ENCODE assay signal across 1 cellular context in the genomic region with DNA sequence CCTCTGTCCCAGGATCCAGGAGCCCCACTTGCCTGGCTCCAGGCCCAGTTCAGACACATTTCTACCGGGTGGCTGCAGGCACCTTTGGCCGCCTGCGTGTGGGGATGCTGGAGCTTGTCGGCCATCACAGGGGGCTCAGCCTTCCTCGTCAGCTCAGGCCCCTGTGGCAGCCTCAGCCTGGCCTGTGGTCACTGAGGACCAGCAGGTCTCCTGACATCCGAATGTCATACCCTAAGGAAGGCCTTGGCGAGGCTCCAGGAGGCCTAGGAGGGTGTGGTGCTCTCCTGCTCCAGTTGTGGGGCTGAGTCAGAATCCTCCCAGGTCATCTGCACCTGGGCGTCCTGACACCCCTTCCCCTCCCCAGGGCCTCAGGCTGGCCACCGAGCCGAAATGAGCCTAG.
TF ChIP-seq lines count a peak whose summit lies in the region.

No MANE protein-coding gene starts in this region.

TF ChIP-seq in HepG2, 621 proteins besides CTCF, POLR2A, EP300 and RAD21:
- TF ChIP-seq, protein P1, sequence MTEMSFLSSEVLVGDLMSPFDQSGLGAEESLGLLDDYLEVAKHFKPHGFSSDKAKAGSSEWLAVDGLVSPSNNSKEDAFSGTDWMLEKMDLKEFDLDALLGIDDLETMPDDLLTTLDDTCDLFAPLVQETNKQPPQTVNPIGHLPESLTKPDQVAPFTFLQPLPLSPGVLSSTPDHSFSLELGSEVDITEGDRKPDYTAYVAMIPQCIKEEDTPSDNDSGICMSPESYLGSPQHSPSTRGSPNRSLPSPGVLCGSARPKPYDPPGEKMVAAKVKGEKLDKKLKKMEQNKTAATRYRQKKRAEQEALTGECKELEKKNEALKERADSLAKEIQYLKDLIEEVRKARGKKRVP (CRISPR knock-in tag; IDR thresholded peaks at IDR 0.05) = no peak
- TF ChIP-seq ZSCAN22 (CRISPR knock-in tag; IDR thresholded peaks at IDR 0.05) (no peak), REPIN1 (CRISPR knock-in tag; IDR thresholded peaks at IDR 0.05; ENCODE audit: borderline replicate concordance, low read depth) (no peak), SRSF1 (optimal IDR thresholded peaks at IDR 0.05; ENCODE audit: low read depth, low read length) (peak; percentile 41), KAT8 (CRISPR knock-in tag; IDR thresholded peaks at IDR 0.05) (no peak), TBX2 (CRISPR knock-in tag; IDR thresholded peaks at IDR 0.05; ENCODE audit: borderline replicate concordance) (no peak), LCORL (IDR thresholded peaks at IDR 0.05) (no peak), LCORL (CRISPR knock-in tag; IDR thresholded peaks at IDR 0.05) (no peak), TAF1 (CRISPR knock-in tag; IDR thresholded peaks at IDR 0.05) (no peak), KDM5B (CRISPR knock-in tag; IDR thresholded peaks at IDR 0.05; ENCODE audit: borderline replicate concordance) (no peak), ZNF292 (CRISPR knock-in tag; IDR thresholded peaks at IDR 0.05; ENCODE audit: borderline replicate concordance, low read depth) (no peak), PLRG1 (conservative IDR thresholded peaks at IDR 0.05) (no peak), ZNF615 (CRISPR knock-in tag; IDR thresholded peaks at IDR 0.05; ENCODE audit: borderline replicate concordance) (no peak)
- TF ChIP-seq, protein P2, sequence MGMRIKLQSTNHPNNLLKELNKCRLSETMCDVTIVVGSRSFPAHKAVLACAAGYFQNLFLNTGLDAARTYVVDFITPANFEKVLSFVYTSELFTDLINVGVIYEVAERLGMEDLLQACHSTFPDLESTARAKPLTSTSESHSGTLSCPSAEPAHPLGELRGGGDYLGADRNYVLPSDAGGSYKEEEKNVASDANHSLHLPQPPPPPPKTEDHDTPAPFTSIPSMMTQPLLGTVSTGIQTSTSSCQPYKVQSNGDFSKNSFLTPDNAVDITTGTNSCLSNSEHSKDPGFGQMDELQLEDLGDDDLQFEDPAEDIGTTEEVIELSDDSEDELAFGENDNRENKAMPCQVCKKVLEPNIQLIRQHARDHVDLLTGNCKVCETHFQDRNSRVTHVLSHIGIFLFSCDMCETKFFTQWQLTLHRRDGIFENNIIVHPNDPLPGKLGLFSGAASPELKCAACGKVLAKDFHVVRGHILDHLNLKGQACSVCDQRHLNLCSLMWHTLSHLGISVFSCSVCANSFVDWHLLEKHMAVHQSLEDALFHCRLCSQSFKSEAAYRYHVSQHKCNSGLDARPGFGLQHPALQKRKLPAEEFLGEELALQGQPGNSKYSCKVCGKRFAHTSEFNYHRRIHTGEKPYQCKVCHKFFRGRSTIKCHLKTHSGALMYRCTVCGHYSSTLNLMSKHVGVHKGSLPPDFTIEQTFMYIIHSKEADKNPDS (CRISPR knock-in tag; IDR thresholded peaks at IDR 0.05) = no peak
- TF ChIP-seq, protein P3, sequence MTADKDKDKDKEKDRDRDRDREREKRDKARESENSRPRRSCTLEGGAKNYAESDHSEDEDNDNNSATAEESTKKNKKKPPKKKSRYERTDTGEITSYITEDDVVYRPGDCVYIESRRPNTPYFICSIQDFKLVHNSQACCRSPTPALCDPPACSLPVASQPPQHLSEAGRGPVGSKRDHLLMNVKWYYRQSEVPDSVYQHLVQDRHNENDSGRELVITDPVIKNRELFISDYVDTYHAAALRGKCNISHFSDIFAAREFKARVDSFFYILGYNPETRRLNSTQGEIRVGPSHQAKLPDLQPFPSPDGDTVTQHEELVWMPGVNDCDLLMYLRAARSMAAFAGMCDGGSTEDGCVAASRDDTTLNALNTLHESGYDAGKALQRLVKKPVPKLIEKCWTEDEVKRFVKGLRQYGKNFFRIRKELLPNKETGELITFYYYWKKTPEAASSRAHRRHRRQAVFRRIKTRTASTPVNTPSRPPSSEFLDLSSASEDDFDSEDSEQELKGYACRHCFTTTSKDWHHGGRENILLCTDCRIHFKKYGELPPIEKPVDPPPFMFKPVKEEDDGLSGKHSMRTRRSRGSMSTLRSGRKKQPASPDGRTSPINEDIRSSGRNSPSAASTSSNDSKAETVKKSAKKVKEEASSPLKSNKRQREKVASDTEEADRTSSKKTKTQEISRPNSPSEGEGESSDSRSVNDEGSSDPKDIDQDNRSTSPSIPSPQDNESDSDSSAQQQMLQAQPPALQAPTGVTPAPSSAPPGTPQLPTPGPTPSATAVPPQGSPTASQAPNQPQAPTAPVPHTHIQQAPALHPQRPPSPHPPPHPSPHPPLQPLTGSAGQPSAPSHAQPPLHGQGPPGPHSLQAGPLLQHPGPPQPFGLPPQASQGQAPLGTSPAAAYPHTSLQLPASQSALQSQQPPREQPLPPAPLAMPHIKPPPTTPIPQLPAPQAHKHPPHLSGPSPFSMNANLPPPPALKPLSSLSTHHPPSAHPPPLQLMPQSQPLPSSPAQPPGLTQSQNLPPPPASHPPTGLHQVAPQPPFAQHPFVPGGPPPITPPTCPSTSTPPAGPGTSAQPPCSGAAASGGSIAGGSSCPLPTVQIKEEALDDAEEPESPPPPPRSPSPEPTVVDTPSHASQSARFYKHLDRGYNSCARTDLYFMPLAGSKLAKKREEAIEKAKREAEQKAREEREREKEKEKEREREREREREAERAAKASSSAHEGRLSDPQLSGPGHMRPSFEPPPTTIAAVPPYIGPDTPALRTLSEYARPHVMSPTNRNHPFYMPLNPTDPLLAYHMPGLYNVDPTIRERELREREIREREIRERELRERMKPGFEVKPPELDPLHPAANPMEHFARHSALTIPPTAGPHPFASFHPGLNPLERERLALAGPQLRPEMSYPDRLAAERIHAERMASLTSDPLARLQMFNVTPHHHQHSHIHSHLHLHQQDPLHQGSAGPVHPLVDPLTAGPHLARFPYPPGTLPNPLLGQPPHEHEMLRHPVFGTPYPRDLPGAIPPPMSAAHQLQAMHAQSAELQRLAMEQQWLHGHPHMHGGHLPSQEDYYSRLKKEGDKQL (CRISPR knock-in tag; IDR thresholded peaks at IDR 0.05; ENCODE audit: low read depth) = no peak
- TF ChIP-seq, protein P4, sequence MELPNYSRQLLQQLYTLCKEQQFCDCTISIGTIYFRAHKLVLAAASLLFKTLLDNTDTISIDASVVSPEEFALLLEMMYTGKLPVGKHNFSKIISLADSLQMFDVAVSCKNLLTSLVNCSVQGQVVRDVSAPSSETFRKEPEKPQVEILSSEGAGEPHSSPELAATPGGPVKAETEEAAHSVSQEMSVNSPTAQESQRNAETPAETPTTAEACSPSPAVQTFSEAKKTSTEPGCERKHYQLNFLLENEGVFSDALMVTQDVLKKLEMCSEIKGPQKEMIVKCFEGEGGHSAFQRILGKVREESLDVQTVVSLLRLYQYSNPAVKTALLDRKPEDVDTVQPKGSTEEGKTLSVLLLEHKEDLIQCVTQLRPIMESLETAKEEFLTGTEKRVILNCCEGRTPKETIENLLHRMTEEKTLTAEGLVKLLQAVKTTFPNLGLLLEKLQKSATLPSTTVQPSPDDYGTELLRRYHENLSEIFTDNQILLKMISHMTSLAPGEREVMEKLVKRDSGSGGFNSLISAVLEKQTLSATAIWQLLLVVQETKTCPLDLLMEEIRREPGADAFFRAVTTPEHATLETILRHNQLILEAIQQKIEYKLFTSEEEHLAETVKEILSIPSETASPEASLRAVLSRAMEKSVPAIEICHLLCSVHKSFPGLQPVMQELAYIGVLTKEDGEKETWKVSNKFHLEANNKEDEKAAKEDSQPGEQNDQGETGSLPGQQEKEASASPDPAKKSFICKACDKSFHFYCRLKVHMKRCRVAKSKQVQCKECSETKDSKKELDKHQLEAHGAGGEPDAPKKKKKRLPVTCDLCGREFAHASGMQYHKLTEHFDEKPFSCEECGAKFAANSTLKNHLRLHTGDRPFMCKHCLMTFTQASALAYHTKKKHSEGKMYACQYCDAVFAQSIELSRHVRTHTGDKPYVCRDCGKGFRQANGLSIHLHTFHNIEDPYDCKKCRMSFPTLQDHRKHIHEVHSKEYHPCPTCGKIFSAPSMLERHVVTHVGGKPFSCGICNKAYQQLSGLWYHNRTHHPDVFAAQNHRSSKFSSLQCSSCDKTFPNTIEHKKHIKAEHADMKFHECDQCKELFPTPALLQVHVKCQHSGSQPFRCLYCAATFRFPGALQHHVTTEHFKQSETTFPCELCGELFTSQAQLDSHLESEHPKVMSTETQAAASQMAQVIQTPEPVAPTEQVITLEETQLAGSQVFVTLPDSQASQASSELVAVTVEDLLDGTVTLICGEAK (IDR thresholded peaks at IDR 0.05) = no peak
- TF ChIP-seq, protein P4 (CRISPR knock-in tag; IDR thresholded peaks at IDR 0.05) = no peak
- TF ChIP-seq, protein P5, sequence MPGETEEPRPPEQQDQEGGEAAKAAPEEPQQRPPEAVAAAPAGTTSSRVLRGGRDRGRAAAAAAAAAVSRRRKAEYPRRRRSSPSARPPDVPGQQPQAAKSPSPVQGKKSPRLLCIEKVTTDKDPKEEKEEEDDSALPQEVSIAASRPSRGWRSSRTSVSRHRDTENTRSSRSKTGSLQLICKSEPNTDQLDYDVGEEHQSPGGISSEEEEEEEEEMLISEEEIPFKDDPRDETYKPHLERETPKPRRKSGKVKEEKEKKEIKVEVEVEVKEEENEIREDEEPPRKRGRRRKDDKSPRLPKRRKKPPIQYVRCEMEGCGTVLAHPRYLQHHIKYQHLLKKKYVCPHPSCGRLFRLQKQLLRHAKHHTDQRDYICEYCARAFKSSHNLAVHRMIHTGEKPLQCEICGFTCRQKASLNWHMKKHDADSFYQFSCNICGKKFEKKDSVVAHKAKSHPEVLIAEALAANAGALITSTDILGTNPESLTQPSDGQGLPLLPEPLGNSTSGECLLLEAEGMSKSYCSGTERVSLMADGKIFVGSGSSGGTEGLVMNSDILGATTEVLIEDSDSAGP (CRISPR knock-in tag; IDR thresholded peaks at IDR 0.05; ENCODE audit: borderline replicate concordance) = 0 out of 2 replicates have a peak, but pooled peaks have one; percentile 25
